In genomic region chr16:11615756-11616447, GRCh38 we compare ENCODE assay signal across 22 cellular contexts. TPM values are rescaled to one million over a fixed set of nuclear protein-coding genes. Genes with fewer than 3 reads are reported as not detected.
DNase-seq lines count a peak whose midpoint lies in the region; ATAC-seq, FAIRE-seq and TF ChIP-seq lines count a peak whose summit lies in the region.
"Had no signal": no experiment of that assay in that cellular context is flagged by ENCODE, and none has a peak within 500 bp of the region (broad histone marks: within the 10 kb centered on the region; RNA-seq: fewer than 3 reads in every experiment).

No MANE protein-coding gene starts in this region.

- POLR2A ChIA-PET in H1 (lab: Charles Lee; ENCODE audit: partially characterized antibody): interaction anchor here (0.8 to 3.5 kb wide), 8 partner anchors 14 to 127 kb away, joined by 3 to 18 read pairs (median 5); partner anchors contain the start of gene TXNDC11

- H4K8ac ChIP-seq in H1 (ENCODE audit: extremely low read depth, insufficient read depth, low read length): no peak overlapping the region

- 58% methylated on average over 8 of the region's 8 CpGs; no CpG with 5 or more reads in 1 of the 2 experiments for WGBS in H1 (ENCODE audit: extremely low coverage in 1 of 2, insufficient coverage in 1 of 2, insufficient read length in 1 of 2, insufficient replicate concordance in 2 of 2, low coverage in 1 of 2, low lambda C conversion rate in 2 of 2, missing lambda C conversion rate in 1 of 2), 2 experiments

- H2BK120ac ChIP-seq in H1 (replicated peaks; ENCODE audit: low read depth, low read length): peak overlapping the region; percentile 48

- H2AFZ ChIP-seq in H1 (ENCODE audit: low read length): no peak overlapping the region

- H3K18ac ChIP-seq in H1 (ENCODE audit: extremely low read depth, low read length): peak overlapping the region; percentile 80

- H2BK5ac ChIP-seq in H1 (ENCODE audit: low read depth, low read length): peak overlapping the region; percentile 64; the same call in 1 of the 2 replicates

- peak overlapping the region; percentile 45 for H2BK12ac ChIP-seq in H1 (ENCODE audit: low read depth, low read length)

- peak; percentile 67 for DNase-seq in M059J (ENCODE audit: low read depth)
- peak in 1 of 2 experiments; percentile 46 for DNase-seq in H1 (ENCODE audit: low read depth in 1 of 2, low spot score in 2 of 2)
- DNase-seq in effector CD8-positive, alpha-beta T cell (lab: John Stamatoyannopoulos, UW): no peak
- DNase-seq: activated CD4-positive, alpha-beta T cell treated with anti-CD3 and anti-CD28 coated beads for 36 hours; activated gamma-delta T cell; amniotic stem cell; central memory CD4-positive, alpha-beta T cell; DMS153; islet precursor cell; mammary epithelial cell; natural killer cell; NCI-H774; stimulated activated CD4-positive, alpha-beta T cell treated with anti-CD3 and anti-CD28 coated beads, Interleukin-4, amount 100 ng/mL, for 4 hours; T1000 had no signal

- FAIRE-seq in H1 (lab: Jason Lieb, UNC): peak; percentile 90

- H3K23me2 ChIP-seq in H1 (ENCODE audit: low read depth, low read length): no peaks in the 10 kb centered on the region

- H3K27ac ChIP-seq in H1 (ENCODE audit: low read depth, low read length): peak overlapping the region; percentile 25; the same call in 1 of the 2 replicates
- peak overlapping the region; percentile 99 for H3K27ac ChIP-seq in neutrophil
- H3K27ac ChIP-seq: SK-N-MC, suprapubic skin had no signal

- H3K14ac ChIP-seq in H1 (ENCODE audit: insufficient read length): no peak overlapping the region

- H3K4me3 ChIP-seq in H1 (ENCODE audit: extremely low read depth in 1 of 4, insufficient read depth in 2 of 4, low read depth in 3 of 4, low read length in 4 of 4) (no peak overlapping the region; a peak in 2 of 8 replicates), neutrophil (ENCODE audit: low read depth in 1 of 2, low read length in 1 of 2) (no peak overlapping the region)
- H3K4me3 ChIP-seq: SK-N-MC, skin epidermis, suprapubic skin had no signal

- H3K4me1 ChIP-seq in ES-I3 (ENCODE audit: insufficient read depth, low read length): peaks cover 26% of the 10 kb centered on the region
- peaks cover 5 to 18% (median 11%) of the 10 kb centered on the region in 4 experiments for H3K4me1 ChIP-seq in H1 (replicated peaks in 1 of 4; ENCODE audit: control insufficient read depth in 3 of 4, insufficient read depth in 4 of 4, low read length in 3 of 4)
- peaks cover 70% of the 10 kb centered on the region in 2 experiments for H3K4me1 ChIP-seq in neutrophil (ENCODE audit: control insufficient read depth in 1 of 2, insufficient read depth in 1 of 2, low read depth in 1 of 2, low read length in 1 of 2)

- 0 out of 2 replicates have a peak overlapping the region, but pooled peaks have one; percentile 85 for H2AK5ac ChIP-seq in H1 (ENCODE audit: low read depth, low read length)

- no peaks in the 10 kb centered on the region for H3K79me2 ChIP-seq in H1 (ENCODE audit: control insufficient read depth in 1 of 2, insufficient read depth in 2 of 2, low read length in 2 of 2)

- ATAC-seq in GM19351 (IDR thresholded peaks at IDR 0.05; ENCODE audit: unreplicated experiment) (no peak), HG02981 (IDR thresholded peaks at IDR 0.05; ENCODE audit: unreplicated experiment) (no peak)
- ATAC-seq: activated CD4-positive, alpha-beta T cell treated with anti-CD3 and anti-CD28 coated beads for 36 hours; natural killer cell; Panc1 had no signal

- TF ChIP-seq CTCF in H1 (IDR thresholded peaks at IDR 0.05; ENCODE audit: control extremely low read depth in 1 of 3, insufficient read depth in 1 of 3, low read depth in 1 of 3, low read length in 3 of 3): no peak
- TF ChIP-seq CTCF in neutrophil (IDR thresholded peaks at IDR 0.05): no peak

- H2BK15ac ChIP-seq in H1 (ENCODE audit: low read length): peak overlapping the region; percentile 95; the same call in 1 of the 2 replicates

- peak overlapping the region; percentile 61 for H3K4ac ChIP-seq in H1 (replicated peaks; ENCODE audit: insufficient read length, low read depth, low read length)

- CTCF ChIA-PET in H1 (lab: Charles Lee; ENCODE audit: partially characterized antibody): interaction anchor here (0.6 to 1.0 kb wide), 2 partner anchors 29 to 84 kb away, joined by 3 to 5 read pairs; no protein-coding TSS in a partner anchor

- H3K23ac ChIP-seq in H1 (ENCODE audit: insufficient read length): no peak overlapping the region

- no peak for TF ChIP-seq POLR2A in H1 (IDR thresholded peaks at IDR 0.05; ENCODE audit: control extremely low read depth in 1 of 2, low read depth in 2 of 2, low read length in 2 of 2)

- no peaks in the 10 kb centered on the region for H3K27me3 ChIP-seq in H1 (replicated peaks in 1 of 4; ENCODE audit: control insufficient read depth in 3 of 4, extremely low read depth in 1 of 4, insufficient read depth in 3 of 4, low read length in 3 of 4)
- no peaks in the 10 kb centered on the region for H3K27me3 ChIP-seq in neutrophil
- H3K27me3 ChIP-seq: suprapubic skin had no signal

- H4K5ac ChIP-seq in H1 (ENCODE audit: insufficient read length, low read depth, low read length): peak overlapping the region; percentile 42

- no peak overlapping the region for H4K91ac ChIP-seq in H1 (replicated peaks; ENCODE audit: insufficient read length, low read length)

- H3K4me2 ChIP-seq in H1 (ENCODE audit: insufficient read depth in 1 of 2, low read depth in 2 of 2, low read length in 2 of 2): peak overlapping the region; percentile 10 to 31; a peak in 3 of 4 replicates

- no peak for TF ChIP-seq RAD21 in H1 (IDR thresholded peaks at IDR 0.05 in 1 of 2, conservative IDR thresholded peaks at IDR 0.05 in 1 of 2; ENCODE audit: low read depth in 2 of 2, low read length in 2 of 2)

- H2BK20ac ChIP-seq in H1 (ENCODE audit: low read length): peak overlapping the region; percentile 90; the same call in 1 of the 2 replicates

- H3K9ac ChIP-seq in ES-I3 (ENCODE audit: low read depth, low read length) (peak overlapping the region; percentile 14; the same call in 1 of the 2 replicates), H1 (replicated peaks in 1 of 4; ENCODE audit: extremely low read depth in 1 of 4, low read depth in 3 of 4, low read length in 3 of 4) (peak overlapping the region in 1 of 4 experiments; percentile 25; a peak in 1 of 7 replicates)

- no peaks in the 10 kb centered on the region for H3K9me3 ChIP-seq in ES-I3 (ENCODE audit: control insufficient read depth, insufficient read depth, low read length)
- no peaks in the 10 kb centered on the region for H3K9me3 ChIP-seq in H1 (ENCODE audit: insufficient read depth in 2 of 2, low read depth in 1 of 2, low read length in 1 of 2)
- H3K9me3 ChIP-seq in neutrophil: no peaks in the 10 kb centered on the region
- H3K9me3 ChIP-seq: suprapubic skin had no signal

- H4K20me1 ChIP-seq in H1 (replicated peaks in 1 of 2; ENCODE audit: control insufficient read depth in 1 of 2, insufficient read depth in 2 of 2, low read length in 2 of 2): no peaks in the 10 kb centered on the region

- H3K56ac ChIP-seq in H1 (replicated peaks; ENCODE audit: insufficient read length, low read depth, low read length): no peak overlapping the region

- H3K36me3 ChIP-seq in ES-I3 (ENCODE audit: insufficient read depth, low read length) (no peaks in the 10 kb centered on the region; the same call in 1 of the 2 replicates), H1 (ENCODE audit: control insufficient read depth in 2 of 4, insufficient read depth in 4 of 4, low read length in 3 of 4) (no peaks in the 10 kb centered on the region), neutrophil (no peaks in the 10 kb centered on the region)
- H3K36me3 ChIP-seq: suprapubic skin had no signal

- TF ChIP-seq EP300 in H1 (IDR thresholded peaks at IDR 0.05; ENCODE audit: borderline replicate concordance in 1 of 2, low read depth in 2 of 2, low read length in 2 of 2): peak in 1 of 2 experiments; percentile 72; a peak in 1 of 3 replicates

- no peaks in the 10 kb centered on the region for H3K79me1 ChIP-seq in H1 (ENCODE audit: low read depth, low read length)

TF ChIP-seq in H1, 55 proteins besides CTCF, POLR2A, EP300 and RAD21 (continues in another document):
- TF ChIP-seq TBP (IDR thresholded peaks at IDR 0.05; ENCODE audit: low read depth, low read length): no peak
- peak; percentile 98 for TF ChIP-seq JUND (IDR thresholded peaks at IDR 0.05; ENCODE audit: low read length)
- TF ChIP-seq MAFK (IDR thresholded peaks at IDR 0.05; ENCODE audit: low read depth, low read length): 0 out of 2 replicates have a peak, but pooled peaks have one; percentile 18
- TF ChIP-seq MAX (IDR thresholded peaks at IDR 0.05): no peak
- no peak for TF ChIP-seq SIN3A (conservative IDR thresholded peaks at IDR 0.05 in 1 of 2, IDR thresholded peaks at IDR 0.05 in 1 of 2; ENCODE audit: low read depth in 1 of 2, low read length in 2 of 2)
- TF ChIP-seq RNF2 (IDR thresholded peaks at IDR 0.05; ENCODE audit: borderline replicate concordance, low read depth, low read length, missing control alignments, poor library complexity, severe bottlenecking): no peak
- TF ChIP-seq FOSL1 (IDR thresholded peaks at IDR 0.05; ENCODE audit: insufficient read depth, low read depth, low read length): no peak

RNA-seq across cellular contexts. Expression of gene LITAF, which starts 29.2 kb away (rescaled TPM):
- total RNA-seq in M059J (2014; rRNA removed; shearing (Covaris generic)): 68.6 and 95.0 TPM in 2 replicates
- total RNA-seq in H1 (2021; fragmentation: NEBNext Ultra II Directional; extraction: Animal tissue kit (Norgen Biotek cat#: 25700)): 160 and 165 TPM in 2 replicates
- polyA plus RNA-seq in H1 (2011; rRNA removed): 205 and 315 TPM in 2 replicates
- 150 TPM for polyA plus RNA-seq in H1 (2011; cell fraction: cytosol; rRNA removed)
- 185 TPM for polyA plus RNA-seq in H1 (2011; cell fraction: nucleus; rRNA removed)
- 80.9 to 155 TPM (median 121 TPM) in 4 replicates for polyA plus RNA-seq in H1 (2012, experiment 1 of 2)
- polyA plus RNA-seq in H1 (2012, experiment 2 of 2): 82.5 TPM
- 77.3 TPM for polyA plus RNA-seq in H1 (2013, experiment 1 of 2)
- polyA plus RNA-seq in H1 (2013, experiment 2 of 2): 80.0 TPM
- polyA minus RNA-seq in H1 (2011; rRNA and poly(A)+ RNA removed): 140 and 174 TPM in 2 replicates
- 85.9 TPM for polyA minus RNA-seq in H1 (2011; cell fraction: cytosol; rRNA and poly(A)+ RNA removed)
- 78.8 TPM for polyA minus RNA-seq in H1 (2011; cell fraction: nucleus; rRNA and poly(A)+ RNA removed)

RNA-seq across cellular contexts. Expression of gene SNN, which starts 52.4 kb away (rescaled TPM):
- 9.2 and 14.7 TPM in 2 replicates for total RNA-seq in M059J (2014; rRNA removed; shearing (Covaris generic))
- total RNA-seq in H1 (2021; fragmentation: NEBNext Ultra II Directional; extraction: Animal tissue kit (Norgen Biotek cat#: 25700)): 60.6 and 66.9 TPM in 2 replicates
- polyA plus RNA-seq in H1 (2011; rRNA removed): 37.4 and 53.4 TPM in 2 replicates
- polyA plus RNA-seq in H1 (2011; cell fraction: cytosol; rRNA removed): 52.8 TPM
- 43.9 TPM for polyA plus RNA-seq in H1 (2011; cell fraction: nucleus; rRNA removed)
- 51.0 to 60.1 TPM (median 55.9 TPM) in 4 replicates for polyA plus RNA-seq in H1 (2012, experiment 1 of 2)
- polyA plus RNA-seq in H1 (2012, experiment 2 of 2): 48.7 TPM
- 34.2 TPM for polyA plus RNA-seq in H1 (2013, experiment 1 of 2)
- 39.2 TPM for polyA plus RNA-seq in H1 (2013, experiment 2 of 2)
- polyA minus RNA-seq in H1 (2011; rRNA and poly(A)+ RNA removed): 33.4 and 34.6 TPM in 2 replicates
- 23.3 TPM for polyA minus RNA-seq in H1 (2011; cell fraction: cytosol; rRNA and poly(A)+ RNA removed)
- 24.7 TPM for polyA minus RNA-seq in H1 (2011; cell fraction: nucleus; rRNA and poly(A)+ RNA removed)
